ENCODE assay signal across 8 cellular contexts in genomic region chr7:131007439-131008330, GRCh38.
A peak's percentile ranks its signal among the peaks of the same experiment; 100 is the strongest.
DNase-seq lines count a peak whose midpoint lies in the region; ATAC-seq and TF ChIP-seq lines count a peak whose summit lies in the region.

No MANE protein-coding gene starts in this region.

- H3K9me3 ChIP-seq in PC-3 (ENCODE audit: low read length) (0 out of 2 replicates have a peak, but pooled peaks cover under 1% of the 10 kb centered on the region), gastroesophageal sphincter (peaks cover 0 to under 1% (median 0%) of the 10 kb centered on the region in 3 donors), ovary (no peaks in the 10 kb centered on the region)

- H3K36me3 ChIP-seq in PC-3 (ENCODE audit: low read depth, low read length), result peaks cover 5% of the 10 kb centered on the region
- no peaks in the 10 kb centered on the region for H3K36me3 ChIP-seq in gastroesophageal sphincter
- H3K36me3 ChIP-seq in ovary, result no peaks in the 10 kb centered on the region

- CTCF ChIA-PET in PC-3 (lab: Charles Lee), result interaction anchor here (0.5 to 0.8 kb wide), 3 partner anchors 13 to 101 kb away, joined by 3 to 4 read pairs (median 3); no protein-coding TSS in a partner anchor

- peaks cover 70% of the 10 kb centered on the region for H3K79me2 ChIP-seq in PC-3 (ENCODE audit: low read length)

- no peaks in the 10 kb centered on the region for H3K9me2 ChIP-seq in PC-3 (replicated peaks; ENCODE audit: low read length)

- 27 to 36% methylated on average over 11 of the region's 19 CpGs for WGBS in gastroesophageal sphincter (ENCODE audit: low coverage in 1 of 2), 2 donors
- WGBS in ovary, 3 donors, result 37 to 45% (median 42%) methylated on average over 19 of the region's 19 CpGs

- ATAC-seq in Right ventricle myocardium inferior (peak; percentile 63), HG03196 (IDR thresholded peaks at IDR 0.05; ENCODE audit: unreplicated experiment) (peak; percentile 41), PC-3 (peak; percentile 75), gastroesophageal sphincter (peak; percentile 25), HG03039 (IDR thresholded peaks at IDR 0.05; ENCODE audit: unreplicated experiment) (no peak)

- no peak for DNase-seq in Right ventricle myocardium inferior (ENCODE audit: missing footprints)
- no peak for DNase-seq in cardiac septum (ENCODE audit: low spot score)
- peak; percentile 97 for DNase-seq in PC-3
- peak; percentile 57 for DNase-seq in activated naive CD4-positive, alpha-beta T cell treated with anti-CD3 and anti-CD28 coated beads, Interleukin-2, amount 50 U/mL, for 16 hours
- DNase-seq in ovary, result peak in 4 of 5 donors; percentile 57 to 64 (median 60)

- TF ChIP-seq POLR2A in gastroesophageal sphincter (IDR thresholded peaks at IDR 0.05) (no peak), ovary (IDR thresholded peaks at IDR 0.05) (no peak)

- no peaks in the 10 kb centered on the region for H4K20me1 ChIP-seq in PC-3 (ENCODE audit: low read length)

- TF ChIP-seq CTCF in PC-3 (conservative IDR thresholded peaks at IDR 0.05; ENCODE audit: low read depth, low read length), result peak; percentile 77
- peak; percentile 43 to 66 (median 52) for TF ChIP-seq CTCF in gastroesophageal sphincter (IDR thresholded peaks at IDR 0.05)
- peak in 2 of 3 donors; percentile 44 to 58 for TF ChIP-seq CTCF in ovary (IDR thresholded peaks at IDR 0.05)

- H3K4me3 ChIP-seq in PC-3 (ENCODE audit: low read length) (no peak overlapping the region), gastroesophageal sphincter (no peak overlapping the region), ovary (no peak overlapping the region)

- intact Hi-C loops in Right ventricle myocardium inferior (cut with DNase I) (loop anchor here (5.0 kb wide), 1 partner anchor 110 kb away; no protein-coding TSS in a partner anchor), cardiac septum (cut with DNase I) (loop anchor here (2.0 kb wide), 1 partner anchor 111 kb away; no protein-coding TSS in a partner anchor), PC-3 (cut with micrococcal nuclease) (loop anchor here (1.0 to 2.0 kb wide), 4 partner anchors 10 to 111 kb away; no protein-coding TSS in a partner anchor), ovary (cut with DNase I) (loop anchor here in 3 of 4 donors (2.0 to 10.0 kb wide), 2 partner anchors 25 to 113 kb away; no protein-coding TSS in a partner anchor)

- BruUV-seq in PC-3 (replicated peaks; lab: Mats Ljungman, UMichigan), result TSS peak; percentile 82

- TF ChIP-seq EP300 in gastroesophageal sphincter (IDR thresholded peaks at IDR 0.05) (no peak), ovary (IDR thresholded peaks at IDR 0.05) (no peak)

- POLR2A ChIA-PET in PC-3 (lab: Charles Lee; ENCODE audit: unreplicated experiment), result interaction anchor here (0.5 to 0.7 kb wide), 3 partner anchors 95 to 176 kb away, joined by 3 to 5 read pairs (median 4); no protein-coding TSS in a partner anchor

- H3F3A ChIP-seq in PC-3 (ENCODE audit: low read length, unreplicated experiment), result peaks cover 9% of the 10 kb centered on the region

- H3K27me3 ChIP-seq in PC-3 (ENCODE audit: low read length) (no peaks in the 10 kb centered on the region), gastroesophageal sphincter (no peaks in the 10 kb centered on the region), ovary (no peaks in the 10 kb centered on the region)

- H3K9ac ChIP-seq in PC-3 (ENCODE audit: low read length), result peak overlapping the region; percentile 38

- peak overlapping the region; percentile 48 for H3K4me2 ChIP-seq in PC-3 (ENCODE audit: low read length)

- H2AFZ ChIP-seq in PC-3 (ENCODE audit: low read length), result no peak overlapping the region

- peaks cover 46% of the 10 kb centered on the region for H3K4me1 ChIP-seq in PC-3 (ENCODE audit: insufficient read depth, low read length)
- peaks cover 29 to 81% (median 35%) of the 10 kb centered on the region in 3 donors for H3K4me1 ChIP-seq in gastroesophageal sphincter
- H3K4me1 ChIP-seq in ovary (ENCODE audit: insufficient read depth), result peaks cover 19% of the 10 kb centered on the region

- H3K27ac ChIP-seq in PC-3 (ENCODE audit: low read length) (peak overlapping the region; percentile 74), gastroesophageal sphincter (peak overlapping the region; percentile 58 to 76 (median 74)), ovary (peak overlapping the region; percentile 26 to 35)

Comparison
In these comparisons a context has a peak if more than half of its experiments do, and no peak if none do; other contexts are left out.
1. DNase-seq: peak in PC-3 (single experiment), activated naive CD4-positive, alpha-beta T cell treated with anti-CD3 and anti-CD28 coated beads, Interleukin-2, amount 50 U/mL, for 16 hours (single experiment) and ovary (4 of 5); none in Right ventricle myocardium inferior (single experiment) and cardiac septum (single experiment).
2. Peak in every context shown above with its lines, with median percentiles within 50 percentile points of each other: H3K27ac ChIP-seq and CTCF ChIP-seq.